In genomic region chr12:52964556-52965336, GRCh38 we compare ENCODE assay signal across 14 cellular contexts. TPM values are rescaled to one million over a fixed set of nuclear protein-coding genes. Genes with fewer than 3 reads are reported as not detected.
DNase-seq lines count a peak whose midpoint lies in the region; ATAC-seq, FAIRE-seq and TF ChIP-seq lines count a peak whose summit lies in the region.
"Had no signal": no experiment of that assay in that cellular context is flagged by ENCODE, and none has a peak within 500 bp of the region (broad histone marks: within the 10 kb centered on the region; RNA-seq: fewer than 3 reads in every experiment).

No MANE protein-coding gene starts in this region.

- WGBS in SK-N-SH (ENCODE audit: low lambda C conversion rate) = 82% methylated on average over 18 of the region's 19 CpGs
- WGBS in H1 (ENCODE audit: extremely low coverage in 1 of 2, insufficient coverage in 1 of 2, insufficient read length in 1 of 2, insufficient replicate concordance in 2 of 2, low coverage in 1 of 2, low lambda C conversion rate in 2 of 2, missing lambda C conversion rate in 1 of 2), 2 experiments = 23% methylated on average over 19 of the region's 19 CpGs; no CpG with 5 or more reads in 1 of the 2 experiments
- WGBS in right lobe of liver (ENCODE audit: insufficient coverage, low coverage, low lambda C conversion rate, missing lambda C conversion rate) = 66% methylated on average over 6 of the region's 19 CpGs

- CTCF ChIA-PET in SK-N-SH (lab: Yijun Ruan, JAX) (interaction anchor here (1.4 to 4.2 kb wide), 4 partner anchors 15 to 85 kb away, joined by 3 to 31 read pairs (median 6); no protein-coding TSS in a partner anchor), H1 (lab: Charles Lee; ENCODE audit: partially characterized antibody) (interaction anchor here (0.7 to 9.3 kb wide), 17 partner anchors 8 to 817 kb away, joined by 3 to 84 read pairs (median 4); partner anchors contain the start of gene KRT8)
- CTCF ChIA-PET in activated CD8-positive, alpha-beta T cell treated with anti-CD3 and anti-CD28 coated beads for 36 hours (lab: Charles Lee) = interaction anchor here (0.5 to 5.2 kb wide), 4 partner anchors 15 to 85 kb away, joined by 3 to 28 read pairs (median 14); no protein-coding TSS in a partner anchor

- no peaks in the 10 kb centered on the region for H3K27me3 Mint-ChIP-seq in type B pancreatic cell
- H3K27me3 Mint-ChIP-seq in activated CD8-positive, alpha-beta T cell treated with anti-CD3 and anti-CD28 coated beads for 36 hours = peaks cover 10% of the 10 kb centered on the region

- POLR2A ChIA-PET in SK-N-SH (lab: Yijun Ruan, JAX) (interaction anchor here (0.6 kb wide), 1 partner anchor 23 kb away, joined by 3 read pairs; no protein-coding TSS in a partner anchor), H1 (lab: Charles Lee; ENCODE audit: partially characterized antibody) (interaction anchor here (0.8 to 3.2 kb wide), 14 partner anchors 8 to 79 kb away, joined by 3 to 23 read pairs (median 5); partner anchors contain the start of genes EIF4B, KRT18 and KRT8)
- POLR2A ChIA-PET in activated CD8-positive, alpha-beta T cell treated with anti-CD3 and anti-CD28 coated beads for 36 hours (lab: Charles Lee) = interaction anchor here (0.7 kb wide), 1 partner anchor 19 kb away, joined by 3 read pairs; no protein-coding TSS in a partner anchor

- H3K14ac ChIP-seq in H1 (ENCODE audit: insufficient read length) = no peak overlapping the region

- peaks cover 7% of the 10 kb centered on the region; the same call in 1 of the 2 replicates for H3K23me2 ChIP-seq in H1 (ENCODE audit: low read depth, low read length)

- H3K9ac ChIP-seq in SK-N-SH (no peak overlapping the region), H1 (replicated peaks in 1 of 4; ENCODE audit: extremely low read depth in 1 of 4, low read depth in 3 of 4, low read length in 3 of 4) (peak overlapping the region in 2 of 4 experiments; percentile 25 to 29; a peak in 3 of 7 replicates)

- H3K36me3 Mint-ChIP-seq in type B pancreatic cell = no peaks in the 10 kb centered on the region
- no peaks in the 10 kb centered on the region for H3K36me3 Mint-ChIP-seq in activated CD8-positive, alpha-beta T cell treated with anti-CD3 and anti-CD28 coated beads for 36 hours (ENCODE audit: low read depth)

- TF ChIP-seq CTCF in SK-N-SH (IDR thresholded peaks at IDR 0.05) = no peak
- no peak for TF ChIP-seq CTCF in H1 (IDR thresholded peaks at IDR 0.05; ENCODE audit: control extremely low read depth in 1 of 3, insufficient read depth in 1 of 3, low read depth in 1 of 3, low read length in 3 of 3)
- TF ChIP-seq CTCF in right lobe of liver (IDR thresholded peaks at IDR 0.05) = no peak
- TF ChIP-seq CTCF in type B pancreatic cell (conservative IDR thresholded peaks at IDR 0.05) = no peak
- TF ChIP-seq CTCF in activated CD8-positive, alpha-beta T cell treated with anti-CD3 and anti-CD28 coated beads for 36 hours (IDR thresholded peaks at IDR 0.05) = no peak

- H2BK15ac ChIP-seq in H1 (ENCODE audit: low read length) = no peak overlapping the region; the same call in 1 of the 2 replicates

- H2AFZ ChIP-seq in SK-N-SH (ENCODE audit: low read depth) = peak overlapping the region; percentile 35; the same call in 1 of the 2 replicates
- H2AFZ ChIP-seq in H1 (ENCODE audit: low read length) = peak overlapping the region; percentile 85; the same call in 1 of the 2 replicates

- no peaks in the 10 kb centered on the region for H3K27me3 ChIP-seq in SK-N-SH (ENCODE audit: insufficient read depth)
- H3K27me3 ChIP-seq in H1 (replicated peaks in 1 of 4; ENCODE audit: control insufficient read depth in 3 of 4, extremely low read depth in 1 of 4, insufficient read depth in 3 of 4, low read length in 3 of 4) = peaks cover 0 to 15% (median 10%) of the 10 kb centered on the region in 4 experiments; a peak in 5 of 7 replicates
- H3K27me3 ChIP-seq in right lobe of liver = no peaks in the 10 kb centered on the region

- peak overlapping the region; percentile 85 for H3K18ac ChIP-seq in H1 (ENCODE audit: extremely low read depth, low read length)

- no peak overlapping the region for H3K4ac ChIP-seq in H1 (replicated peaks; ENCODE audit: insufficient read length, low read depth, low read length)

- DNase-seq in SK-N-SH = no peak
- DNase-seq in H1 (ENCODE audit: low read depth in 1 of 2, low spot score in 2 of 2) = no peak
- no peak for DNase-seq in right lobe of liver
- DNase-seq in type B pancreatic cell (ENCODE audit: extremely low spot score, unreplicated experiment) = no peak
- no peak for DNase-seq in C1 segment of cervical spinal cord (lab: John Stamatoyannopoulos, UW)
- DNase-seq in activated CD8-positive, alpha-beta T cell treated with anti-CD3 and anti-CD28 coated beads for 36 hours = no peak
- DNase-seq: DMS79; effector memory CD4-positive, alpha-beta T cell; occipital lobe; stimulated activated CD4-positive, alpha-beta T cell treated with anti-CD3 and anti-CD28 coated beads, Interleukin-2, amount 100 ng/mL, for 24 hours; stimulated activated naive CD8-positive, alpha-beta T cell treated with anti-CD3 and anti-CD28 coated beads, Interleukin-15, amount 100 ng/mL, for 72 hours had no signal

- H2AK5ac ChIP-seq in H1 (ENCODE audit: low read depth, low read length) = no peak overlapping the region

- FAIRE-seq in H1 (lab: Jason Lieb, UNC) = no peak

- H3K4me1 ChIP-seq in SK-N-SH (ENCODE audit: control insufficient read depth in 1 of 2, insufficient read depth in 2 of 2, low read depth in 1 of 2, low read length in 1 of 2) (no peaks in the 10 kb centered on the region), H1 (replicated peaks in 1 of 4; ENCODE audit: control insufficient read depth in 3 of 4, insufficient read depth in 4 of 4, low read length in 3 of 4) (peaks cover 0 to 7% (median 7%) of the 10 kb centered on the region in 4 experiments; a peak in 6 of 7 replicates), right lobe of liver (no peaks in the 10 kb centered on the region)

- H3K23ac ChIP-seq in H1 (ENCODE audit: insufficient read length) = no peak overlapping the region

- H3K4me3 ChIP-seq in SK-N-SH (ENCODE audit: low read depth in 2 of 2, low read length in 1 of 2) = no peak overlapping the region
- peak overlapping the region; percentile 39 to 67 (median 48) for H3K4me3 ChIP-seq in H1 (ENCODE audit: extremely low read depth in 1 of 4, insufficient read depth in 2 of 4, low read depth in 3 of 4, low read length in 4 of 4)
- peak overlapping the region in 1 of 3 donors; percentile 6 for H3K4me3 ChIP-seq in right lobe of liver

- peak overlapping the region; percentile 73 for H3K4me3 Mint-ChIP-seq in type B pancreatic cell
- H3K4me3 Mint-ChIP-seq in activated CD8-positive, alpha-beta T cell treated with anti-CD3 and anti-CD28 coated beads for 36 hours = no peak overlapping the region
- H3K4me3 Mint-ChIP-seq: stimulated activated naive CD8-positive, alpha-beta T cell treated with anti-CD3 and anti-CD28 coated beads, Interleukin-15, amount 100 ng/mL, for 72 hours had no signal

- H2BK20ac ChIP-seq in H1 (ENCODE audit: low read length) = no peak overlapping the region

- peak overlapping the region; percentile 73 for H4K91ac ChIP-seq in H1 (replicated peaks; ENCODE audit: insufficient read length, low read length)

- H3K9me3 ChIP-seq in SK-N-SH = no peaks in the 10 kb centered on the region
- no peaks in the 10 kb centered on the region for H3K9me3 ChIP-seq in H1 (ENCODE audit: insufficient read depth in 2 of 2, low read depth in 1 of 2, low read length in 1 of 2)
- H3K9me3 ChIP-seq in right lobe of liver = no peaks in the 10 kb centered on the region

- H3F3A ChIP-seq in SK-N-SH (replicated peaks; ENCODE audit: insufficient read depth) = no peaks in the 10 kb centered on the region

- H4K8ac ChIP-seq in H1 (ENCODE audit: extremely low read depth, insufficient read depth, low read length) = peak overlapping the region; percentile 73; the same call in 1 of the 2 replicates

- TF ChIP-seq RAD21 in SK-N-SH (IDR thresholded peaks at IDR 0.05; ENCODE audit: low read length) = no peak
- no peak for TF ChIP-seq RAD21 in H1 (IDR thresholded peaks at IDR 0.05 in 1 of 2, conservative IDR thresholded peaks at IDR 0.05 in 1 of 2; ENCODE audit: low read depth in 2 of 2, low read length in 2 of 2)

- peak overlapping the region; percentile 16 for H4K5ac ChIP-seq in H1 (ENCODE audit: insufficient read length, low read depth, low read length)

- H3K9me2 ChIP-seq in SK-N-SH = no peaks in the 10 kb centered on the region

- no peak for ATAC-seq in SK-N-SH treated with all-trans-retinoic acid at 6 μM for 48 hours
- peak; percentile 13 to 56 (median 42) for ATAC-seq in right lobe of liver
- ATAC-seq in GM21529 (IDR thresholded peaks at IDR 0.05; ENCODE audit: unreplicated experiment) = no peak
- no peak for ATAC-seq in activated CD8-positive, alpha-beta T cell treated with anti-CD3 and anti-CD28 coated beads for 36 hours
- ATAC-seq: stimulated activated naive CD8-positive, alpha-beta T cell treated with anti-CD3 and anti-CD28 coated beads, Interleukin-15, amount 100 ng/mL, for 72 hours had no signal

- no peak for TF ChIP-seq EP300 in SK-N-SH (IDR thresholded peaks at IDR 0.05; ENCODE audit: borderline replicate concordance in 1 of 2, low read depth in 1 of 2, low read length in 1 of 2)
- TF ChIP-seq EP300 in H1 (IDR thresholded peaks at IDR 0.05; ENCODE audit: borderline replicate concordance in 1 of 2, low read depth in 2 of 2, low read length in 2 of 2) = no peak

- H3K4me1 Mint-ChIP-seq in type B pancreatic cell (ENCODE audit: unreplicated experiment) = peaks cover 21% of the 10 kb centered on the region
- no peaks in the 10 kb centered on the region for H3K4me1 Mint-ChIP-seq in activated CD8-positive, alpha-beta T cell treated with anti-CD3 and anti-CD28 coated beads for 36 hours (ENCODE audit: low read depth)
- H3K4me1 Mint-ChIP-seq: stimulated activated naive CD8-positive, alpha-beta T cell treated with anti-CD3 and anti-CD28 coated beads, Interleukin-15, amount 100 ng/mL, for 72 hours had no signal

- H2BK5ac ChIP-seq in H1 (ENCODE audit: low read depth, low read length) = no peak overlapping the region

- H2BK120ac ChIP-seq in H1 (replicated peaks; ENCODE audit: low read depth, low read length) = peak overlapping the region; percentile 67

- peak overlapping the region; percentile 67 for H3K27ac Mint-ChIP-seq in type B pancreatic cell
- H3K27ac Mint-ChIP-seq in activated CD8-positive, alpha-beta T cell treated with anti-CD3 and anti-CD28 coated beads for 36 hours = no peak overlapping the region
- H3K27ac Mint-ChIP-seq: stimulated activated naive CD8-positive, alpha-beta T cell treated with anti-CD3 and anti-CD28 coated beads, Interleukin-15, amount 100 ng/mL, for 72 hours had no signal

- H3K36me3 ChIP-seq in SK-N-SH (replicated peaks in 1 of 2; ENCODE audit: control insufficient read depth in 1 of 2, insufficient read depth in 2 of 2, low read length in 1 of 2) (no peaks in the 10 kb centered on the region), H1 (ENCODE audit: control insufficient read depth in 2 of 4, insufficient read depth in 4 of 4, low read length in 3 of 4) (no peaks in the 10 kb centered on the region), right lobe of liver (no peaks in the 10 kb centered on the region)

- no peak overlapping the region for H3K4me2 ChIP-seq in SK-N-SH
- H3K4me2 ChIP-seq in H1 (ENCODE audit: insufficient read depth in 1 of 2, low read depth in 2 of 2, low read length in 2 of 2) = peak overlapping the region; percentile 77 to 82

- peak overlapping the region; percentile 39; the same call in 1 of the 2 replicates for H2BK12ac ChIP-seq in H1 (ENCODE audit: low read depth, low read length)

- intact Hi-C loops in right lobe of liver (cut with DNase I) = no loop called here
- intact Hi-C loops in activated CD8-positive, alpha-beta T cell treated with anti-CD3 and anti-CD28 coated beads for 36 hours (cut with micrococcal nuclease) = no loop called here

- H4K20me1 ChIP-seq in SK-N-SH (ENCODE audit: insufficient read depth) (no peaks in the 10 kb centered on the region), H1 (replicated peaks in 1 of 2; ENCODE audit: control insufficient read depth in 1 of 2, insufficient read depth in 2 of 2, low read length in 2 of 2) (no peaks in the 10 kb centered on the region)

- TF ChIP-seq POLR2A in H1 (IDR thresholded peaks at IDR 0.05; ENCODE audit: control extremely low read depth in 1 of 2, low read depth in 2 of 2, low read length in 2 of 2) (peak in 1 of 2 experiments; percentile 54; a peak in 1 of 3 replicates), right lobe of liver (IDR thresholded peaks at IDR 0.05) (no peak)

- H3K27ac ChIP-seq in SK-N-SH (ENCODE audit: low read depth in 2 of 2, low read length in 1 of 2) (no peak overlapping the region), H1 (ENCODE audit: low read depth, low read length) (no peak overlapping the region), right lobe of liver (peak overlapping the region in 2 of 3 donors; percentile 18 to 39)
- H3K27ac ChIP-seq: 22Rv1 had no signal

- H3K79me2 ChIP-seq in SK-N-SH (ENCODE audit: insufficient read depth) = no peaks in the 10 kb centered on the region
- H3K79me2 ChIP-seq in H1 (ENCODE audit: control insufficient read depth in 1 of 2, insufficient read depth in 2 of 2, low read length in 2 of 2) = no peaks in the 10 kb centered on the region

- no peaks in the 10 kb centered on the region for H3K9me3 Mint-ChIP-seq in type B pancreatic cell
- no peaks in the 10 kb centered on the region for H3K9me3 Mint-ChIP-seq in activated CD8-positive, alpha-beta T cell treated with anti-CD3 and anti-CD28 coated beads for 36 hours
- H3K9me3 Mint-ChIP-seq: stimulated activated naive CD8-positive, alpha-beta T cell treated with anti-CD3 and anti-CD28 coated beads, Interleukin-15, amount 100 ng/mL, for 72 hours had no signal

- H3K79me1 ChIP-seq in H1 (ENCODE audit: low read depth, low read length) = no peaks in the 10 kb centered on the region

- no peak overlapping the region for H3K56ac ChIP-seq in H1 (replicated peaks; ENCODE audit: insufficient read length, low read depth, low read length)

RNA-seq across cellular contexts. Expression of gene KRT18, which starts 15.8 kb away (rescaled TPM):
- polyA plus RNA-seq in SK-N-SH (2012; rRNA removed) = 332 and 351 TPM in 2 replicates
- 225 and 265 TPM in 2 replicates for polyA plus RNA-seq in SK-N-SH (2012; cell fraction: cytosol; rRNA removed)
- 714 and 1,063 TPM in 2 replicates for polyA plus RNA-seq in SK-N-SH (2012; cell fraction: nucleus; rRNA removed)
- total RNA-seq in H1 (2021; fragmentation: NEBNext Ultra II Directional; extraction: Animal tissue kit (Norgen Biotek cat#: 25700)) = 375 and 391 TPM in 2 replicates
- 236 and 263 TPM in 2 replicates for polyA plus RNA-seq in H1 (2011; rRNA removed)
- polyA plus RNA-seq in H1 (2011; cell fraction: cytosol; rRNA removed) = 320 TPM
- 356 TPM for polyA plus RNA-seq in H1 (2011; cell fraction: nucleus; rRNA removed)
- polyA plus RNA-seq in H1 (2012, experiment 1 of 2) = 381 to 481 TPM (median 444 TPM) in 4 replicates
- 459 TPM for polyA plus RNA-seq in H1 (2012, experiment 2 of 2)
- polyA plus RNA-seq in H1 (2013, experiment 1 of 2) = 314 TPM
- 311 TPM for polyA plus RNA-seq in H1 (2013, experiment 2 of 2)
- 184 and 221 TPM in 2 replicates for polyA minus RNA-seq in H1 (2011; rRNA and poly(A)+ RNA removed)
- 173 TPM for polyA minus RNA-seq in H1 (2011; cell fraction: cytosol; rRNA and poly(A)+ RNA removed)
- polyA minus RNA-seq in H1 (2011; cell fraction: nucleus; rRNA and poly(A)+ RNA removed) = 115 TPM
- total RNA-seq in right lobe of liver = 1,000 to 10,000 TPM in 2 of 6 experiments, 100 to 1,000 TPM in 4; 148 to 1,377 (median 478) TPM
- total RNA-seq in type B pancreatic cell (ENCODE audit: low replicate concordance) = 480 and 1,293 TPM in 2 replicates
- 1 to 10 TPM; 3.4 to 4.9 TPM for total RNA-seq in activated CD8-positive, alpha-beta T cell treated with anti-CD3 and anti-CD28 coated beads for 36 hours

RNA-seq across cellular contexts. Expression of gene EIF4B, which starts 41.5 kb away (rescaled TPM):
- polyA plus RNA-seq in SK-N-SH (2012; rRNA removed) (267 and 292 TPM in 2 replicates), H1 (2011; rRNA removed) (269 and 307 TPM in 2 replicates)
- 346 and 371 TPM in 2 replicates for polyA plus RNA-seq in SK-N-SH (2012; cell fraction: cytosol; rRNA removed)
- polyA plus RNA-seq in SK-N-SH (2012; cell fraction: nucleus; rRNA removed) = 127 and 164 TPM in 2 replicates
- total RNA-seq in H1 (2021; fragmentation: NEBNext Ultra II Directional; extraction: Animal tissue kit (Norgen Biotek cat#: 25700)) = 811 and 816 TPM in 2 replicates
- 530 TPM for polyA plus RNA-seq in H1 (2011; cell fraction: cytosol; rRNA removed)
- 680 TPM for polyA plus RNA-seq in H1 (2011; cell fraction: nucleus; rRNA removed)
- 514 to 624 TPM (median 554 TPM) in 4 replicates for polyA plus RNA-seq in H1 (2012, experiment 1 of 2)
- 45.7 TPM for polyA plus RNA-seq in H1 (2012, experiment 2 of 2)
- polyA plus RNA-seq in H1 (2013, experiment 1 of 2) = 453 TPM
- polyA plus RNA-seq in H1 (2013, experiment 2 of 2) = 431 TPM
- polyA minus RNA-seq in H1 (2011; rRNA and poly(A)+ RNA removed) = 939 and 1,134 TPM in 2 replicates
- 559 TPM for polyA minus RNA-seq in H1 (2011; cell fraction: cytosol; rRNA and poly(A)+ RNA removed)
- polyA minus RNA-seq in H1 (2011; cell fraction: nucleus; rRNA and poly(A)+ RNA removed) = 516 TPM
- total RNA-seq in right lobe of liver (100 to 1,000 TPM; 143 to 270 (median 180) TPM), type B pancreatic cell (ENCODE audit: low replicate concordance) (450 and 521 TPM in 2 replicates)
- 100 to 1,000 TPM; 789 to 814 TPM for total RNA-seq in activated CD8-positive, alpha-beta T cell treated with anti-CD3 and anti-CD28 coated beads for 36 hours

RNA-seq across cellular contexts. Expression of gene KRT8, which starts 59.9 kb away (rescaled TPM):
- polyA plus RNA-seq in SK-N-SH (2012; rRNA removed) (47.7 and 49.4 TPM in 2 replicates), H1 (2011; rRNA removed) (280 and 311 TPM in 2 replicates)
- polyA plus RNA-seq in SK-N-SH (2012; cell fraction: cytosol; rRNA removed) = 35.6 and 44.1 TPM in 2 replicates
- polyA plus RNA-seq in SK-N-SH (2012; cell fraction: nucleus; rRNA removed) = 40.7 and 41.4 TPM in 2 replicates
- 283 and 290 TPM in 2 replicates for total RNA-seq in H1 (2021; fragmentation: NEBNext Ultra II Directional; extraction: Animal tissue kit (Norgen Biotek cat#: 25700))
- 279 TPM for polyA plus RNA-seq in H1 (2011; cell fraction: cytosol; rRNA removed)
- polyA plus RNA-seq in H1 (2011; cell fraction: nucleus; rRNA removed) = 247 TPM
- 299 to 366 TPM (median 352 TPM) in 4 replicates for polyA plus RNA-seq in H1 (2012, experiment 1 of 2)
- polyA plus RNA-seq in H1 (2012, experiment 2 of 2) = 463 TPM
- 311 TPM for polyA plus RNA-seq in H1 (2013, experiment 1 of 2)
- 291 TPM for polyA plus RNA-seq in H1 (2013, experiment 2 of 2)
- 235 and 239 TPM in 2 replicates for polyA minus RNA-seq in H1 (2011; rRNA and poly(A)+ RNA removed)
- 185 TPM for polyA minus RNA-seq in H1 (2011; cell fraction: cytosol; rRNA and poly(A)+ RNA removed)
- 128 TPM for polyA minus RNA-seq in H1 (2011; cell fraction: nucleus; rRNA and poly(A)+ RNA removed)
- total RNA-seq in right lobe of liver (1,000 to 10,000 TPM in 1 of 6 experiments, 100 to 1,000 TPM in 5; 149 to 1,003 (median 436) TPM), type B pancreatic cell (ENCODE audit: low replicate concordance) (768 and 2,227 TPM in 2 replicates)
- under 1 TPM; 0.29 to 0.40 TPM for total RNA-seq in activated CD8-positive, alpha-beta T cell treated with anti-CD3 and anti-CD28 coated beads for 36 hours
- total RNA-seq: occipital lobe had no signal

Comparison
In these comparisons a context has a peak if more than half of its experiments do, and no peak if none do; other contexts are left out.
1. H3K27ac ChIP-seq: peak in right lobe of liver (2 of 3); none in SK-N-SH (0 of 2) and H1 (single experiment).
2. H3K4me3 ChIP-seq: peak in H1 (4 of 4); none in SK-N-SH (0 of 2).
3. ATAC-seq: peak in right lobe of liver (4 of 4); none in SK-N-SH treated with all-trans-retinoic acid at 6 μM for 48 hours (single experiment), GM21529 (single experiment) and activated CD8-positive, alpha-beta T cell treated with anti-CD3 and anti-CD28 coated beads for 36 hours (single experiment).
4. RNA of gene KRT18, which starts 15.8 kb away (total RNA-seq): 148 to 1,377 TPM in right lobe of liver, 480 to 1,293 TPM in type B pancreatic cell and 375 to 391 TPM in H1; 3.4 to 4.9 TPM in activated CD8-positive, alpha-beta T cell treated with anti-CD3 and anti-CD28 coated beads for 36 hours; every median in the first group is over 10 times any median in the second.
5. RNA of gene KRT8, which starts 59.9 kb away (total RNA-seq): 768 to 2,227 TPM in type B pancreatic cell, 149 to 1,003 TPM in right lobe of liver and 283 to 290 TPM in H1; 0.29 to 0.40 TPM in activated CD8-positive, alpha-beta T cell treated with anti-CD3 and anti-CD28 coated beads for 36 hours; every median in the first group is over 100 times any median in the second.
6. Of the 17 proteins assayed by ChIP-seq in both H1 and SK-N-SH: peak only in H1: TEAD4; only in SK-N-SH: none; in both: none; in neither: 16.